ENCODE assay signal across 8 cellular contexts in the genomic region with DNA sequence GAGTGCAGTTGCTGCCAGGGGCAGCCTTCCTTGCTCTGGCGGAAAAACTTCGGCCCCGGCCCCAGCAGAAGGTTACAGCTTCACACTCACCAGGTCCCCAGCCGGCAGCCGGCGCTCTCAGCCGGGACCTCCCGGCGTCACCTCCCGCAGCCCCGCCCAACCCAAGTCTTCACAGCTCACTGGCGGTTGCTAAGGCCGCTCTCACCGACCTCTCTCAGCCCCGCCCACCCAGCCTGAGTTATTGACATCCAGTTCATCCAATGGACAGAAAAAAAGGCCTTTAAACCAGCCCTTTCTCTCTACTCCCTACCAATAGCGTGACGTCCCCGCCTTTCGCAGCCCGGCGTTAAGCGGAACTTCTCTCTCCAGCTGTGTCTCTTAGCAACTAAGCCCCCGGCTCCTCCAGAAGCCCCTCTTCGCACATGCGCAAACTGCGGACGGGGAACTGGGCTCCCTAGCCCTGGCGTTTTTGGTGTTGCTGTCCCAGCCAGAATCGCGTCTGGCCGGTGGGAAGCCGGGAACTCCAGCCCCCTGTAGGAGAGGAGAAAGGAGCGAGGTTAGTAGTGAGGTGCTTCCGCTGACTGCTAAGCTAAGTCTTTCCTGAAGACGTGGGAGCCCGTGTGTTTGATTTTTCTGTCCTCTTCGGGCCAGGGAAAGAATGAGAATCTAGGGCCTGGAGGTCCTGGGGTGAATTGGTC. TPM values are rescaled to one million over a fixed set of nuclear protein-coding genes. Genes with fewer than 3 reads are reported as not detected.
A peak's percentile ranks its signal among the peaks of the same experiment; 100 is the strongest.
DNase-seq lines count a peak whose midpoint lies in the region; ATAC-seq, FAIRE-seq and TF ChIP-seq lines count a peak whose summit lies in the region.

BBS12 (plus strand) TSS at position 376 of the 698 bp plus-strand sequence. CDS start 9,189 bp downstream, outside the sequence.

- peak; percentile 99 for ATAC-seq in stimulated activated naive CD8-positive, alpha-beta T cell treated with anti-CD3 and anti-CD28 coated beads, Interleukin-15, Interleukin-2, amounts not matched to agents 100 U/mL and 50 U/mL, for 24 hours

- no peaks in the 10 kb centered on the region for H3K27me3 Mint-ChIP-seq in nephron (ENCODE audit: low read depth)

- no peaks in the 10 kb centered on the region for H3K9me3 ChIP-seq in MG63

- FAIRE-seq in G401.6 (lab: Jason Lieb, UNC), result peak; percentile 99

- H3K4me3 ChIP-seq in MG63, result peak within 1 kb of the TSS; percentile 92

- peak within 1 kb of the TSS; percentile 91 to 97 (median 96) for H3K27ac Mint-ChIP-seq in nephron

- peak; percentile 91 for DNase-seq in HCEC 1CT
- DNase-seq in MG63, result peak; percentile 98
- DNase-seq in SHP77 (lab: John Stamatoyannopoulos, UW), result peak; percentile 88 to 89
- peak; percentile 82 for DNase-seq in activated gamma-delta T cell (lab: John Stamatoyannopoulos, UW)
- peak; percentile 98 for DNase-seq in fibroblast of the conjunctiva (ENCODE audit: low read depth)
- peak; percentile 98 for DNase-seq in stimulated activated naive CD8-positive, alpha-beta T cell treated with anti-CD3 and anti-CD28 coated beads, Interleukin-15, Interleukin-2, amounts not matched to agents 100 U/mL and 50 U/mL, for 24 hours

- H3K9me3 Mint-ChIP-seq in nephron, result peaks cover 8% of the 10 kb centered on the region

- H3K36me3 ChIP-seq in MG63, result no peaks in the 10 kb centered on the region

- H3K36me3 Mint-ChIP-seq in nephron (ENCODE audit: low read depth), result peaks cover 23% of the 10 kb centered on the region

- H3K4me1 Mint-ChIP-seq in nephron, result peaks cover 38% of the 10 kb centered on the region

- H3K27me3 ChIP-seq in MG63, result no peaks in the 10 kb centered on the region

- TF ChIP-seq CTCF in nephron (IDR thresholded peaks at IDR 0.05; ENCODE audit: unreplicated experiment in 3 of 3), result peak in 2 of 3 experiments; percentile 11 to 42

- H3K4me3 Mint-ChIP-seq in nephron, result peak within 1 kb of the TSS; percentile 95 to 96 (median 95)

RNA-seq across cellular contexts. Expression of gene BBS12, which starts in this region (rescaled TPM):
- 2.6 and 5.6 TPM in 2 replicates for total RNA-seq in MG63 (2014; rRNA removed; shearing (Covaris generic); ENCODE audit: low replicate concordance)

Comparison
In these comparisons a context has a peak if more than half of its experiments do, and no peak if none do; other contexts are left out.
1. Peak in every context shown above with its lines: DNase-seq, ATAC-seq and H3K4me3 ChIP-seq.